ENCODE assay signal across 23 cellular contexts in genomic region chr13:76735641-76736040, GRCh38.
DNase-seq lines count a peak whose midpoint lies in the region; ATAC-seq and TF ChIP-seq lines count a peak whose summit lies in the region.
"Had no signal": no experiment of that assay in that cellular context is flagged by ENCODE, and none has a peak within 500 bp of the region (broad histone marks: within the 10 kb centered on the region; RNA-seq: fewer than 3 reads in every experiment).

No MANE protein-coding gene starts in this region.

- H3K4me1 ChIP-seq in GM23338 (ENCODE audit: insufficient read depth) (no peaks in the 10 kb centered on the region), osteoblast (ENCODE audit: insufficient read depth, low read length) (peaks cover 5% of the 10 kb centered on the region), mammary epithelial cell (ENCODE audit: insufficient read depth, low read length) (no peaks in the 10 kb centered on the region)
- H3K4me1 ChIP-seq: Caco-2, esophagus muscularis mucosa had no signal

- intact Hi-C loops in mammary epithelial cell (cut with micrococcal nuclease) = no loop called here

- H3K36me3 ChIP-seq in GM23338 (ENCODE audit: insufficient read depth) (no peaks in the 10 kb centered on the region), osteoblast (ENCODE audit: insufficient read depth, low read length) (no peaks in the 10 kb centered on the region), mammary epithelial cell (ENCODE audit: insufficient read depth, low read length) (no peaks in the 10 kb centered on the region)
- H3K36me3 ChIP-seq: cardiac muscle cell, esophagus muscularis mucosa had no signal

- H3K27me3 Mint-ChIP-seq in GM23338 (ENCODE audit: insufficient read depth, low read depth, poor library complexity) = no peaks in the 10 kb centered on the region

- H3K4me1 Mint-ChIP-seq in GM23338 = no peaks in the 10 kb centered on the region
- H3K4me1 Mint-ChIP-seq: stimulated activated naive B cell treated with anti-CD40 and anti-IgM and Interleukin-4, amounts not matched to agents 10 μg/mL and 1 μg/mL and 100 μg/mL, for 72 hours had no signal

- H3K4me3 ChIP-seq in GM23338 = no peak overlapping the region
- no peak overlapping the region for H3K4me3 ChIP-seq in osteoblast (ENCODE audit: insufficient read depth, low read length)
- no peak overlapping the region for H3K4me3 ChIP-seq in mammary epithelial cell (replicated peaks in 1 of 3; ENCODE audit: insufficient read depth in 1 of 3, low read depth in 2 of 3, low read length in 3 of 3)
- no peak overlapping the region for H3K4me3 ChIP-seq in coronary artery
- H3K4me3 ChIP-seq: cardiac muscle cell, esophagus muscularis mucosa, mucosa of descending colon had no signal

- H2AFZ ChIP-seq in GM23338 = peak overlapping the region; percentile 29; the same call in 1 of the 2 replicates
- peak overlapping the region; percentile 32 for H2AFZ ChIP-seq in osteoblast (ENCODE audit: low read length)
- no peak overlapping the region for H2AFZ ChIP-seq in mammary epithelial cell (ENCODE audit: low read depth, low read length)

- no peaks in the 10 kb centered on the region for H3K9me3 ChIP-seq in osteoblast (ENCODE audit: low read depth, low read length)
- no peaks in the 10 kb centered on the region for H3K9me3 ChIP-seq in mammary epithelial cell (replicated peaks; ENCODE audit: insufficient read depth, low read length)
- H3K9me3 ChIP-seq: Caco-2, esophagus muscularis mucosa, mucosa of descending colon had no signal

- no peak overlapping the region for H3K4me3 Mint-ChIP-seq in GM23338
- H3K4me3 Mint-ChIP-seq: activated CD8-positive, alpha-beta memory T cell treated with anti-CD3 and anti-CD28 coated beads, Interleukin-2, amount 10 ng/mL, durations not matched to agents 7 days and 5 days; stimulated activated naive B cell treated with anti-CD40 and anti-IgM and Interleukin-4, amounts not matched to agents 10 μg/mL and 1 μg/mL and 100 μg/mL, for 72 hours had no signal

- in situ Hi-C loops in mammary epithelial cell (cut with MboI; ENCODE audit: low sequenced_read_pairs in 2 of 2) = no loop called here

- H3K4me2 ChIP-seq in GM23338 (no peak overlapping the region), osteoblast (ENCODE audit: insufficient read depth, low read length) (no peak overlapping the region), mammary epithelial cell (ENCODE audit: insufficient read depth, low read depth, low read length) (no peak overlapping the region)

- H3K36me3 Mint-ChIP-seq in GM23338 (ENCODE audit: low read depth) = no peaks in the 10 kb centered on the region
- H3K36me3 Mint-ChIP-seq: activated CD8-positive, alpha-beta memory T cell treated with anti-CD3 and anti-CD28 coated beads, Interleukin-2, amount 10 ng/mL, durations not matched to agents 7 days and 5 days; stimulated activated naive B cell treated with anti-CD40 and anti-IgM and Interleukin-4, amounts not matched to agents 10 μg/mL and 1 μg/mL and 100 μg/mL, for 72 hours had no signal

- H3K9me3 Mint-ChIP-seq in GM23338 = no peaks in the 10 kb centered on the region

- H3K27me3 ChIP-seq in GM23338 (ENCODE audit: insufficient read depth) (no peaks in the 10 kb centered on the region), osteoblast (ENCODE audit: insufficient read depth, low read length) (no peaks in the 10 kb centered on the region), mammary epithelial cell (ENCODE audit: insufficient read depth, low read length) (peaks cover 1% of the 10 kb centered on the region)
- H3K27me3 ChIP-seq: cardiac muscle cell, esophagus muscularis mucosa had no signal

- ATAC-seq in GM18867 (IDR thresholded peaks at IDR 0.05; ENCODE audit: unreplicated experiment) (peak; percentile 59), GM23338 (no peak), HG03378 (IDR thresholded peaks at IDR 0.05; ENCODE audit: unreplicated experiment) (peak; percentile 82)
- ATAC-seq: activated CD8-positive, alpha-beta memory T cell treated with anti-CD3 and anti-CD28 coated beads, Interleukin-2, amount 10 ng/mL, durations not matched to agents 7 days and 5 days; left ventricle myocardium superior; mucosa of descending colon; SK-N-SH treated with all-trans-retinoic acid at 6 μM for 48 hours; stimulated activated naive B cell treated with anti-CD40 and anti-IgM and Interleukin-4, amounts not matched to agents 10 μg/mL and 1 μg/mL and 100 μg/mL, for 72 hours had no signal

- TF ChIP-seq CTCF in GM23338 (conservative IDR thresholded peaks at IDR 0.05; ENCODE audit: low read depth in 2 of 2) = no peak
- no peak for TF ChIP-seq CTCF in osteoblast (IDR thresholded peaks at IDR 0.05; ENCODE audit: extremely low read depth, low read depth, low read length)
- no peak for TF ChIP-seq CTCF in mammary epithelial cell (conservative IDR thresholded peaks at IDR 0.05 in 1 of 2, IDR thresholded peaks at IDR 0.05 in 1 of 2; ENCODE audit: extremely low read depth in 1 of 2, insufficient read depth in 1 of 2, low read depth in 1 of 2, low read length in 2 of 2)
- no peak for TF ChIP-seq CTCF in coronary artery (IDR thresholded peaks at IDR 0.05)

- H3K79me2 ChIP-seq in GM23338 (replicated peaks; ENCODE audit: insufficient read depth) = no peaks in the 10 kb centered on the region
- no peaks in the 10 kb centered on the region for H3K79me2 ChIP-seq in osteoblast (ENCODE audit: insufficient read depth, low read length)
- H3K79me2 ChIP-seq in mammary epithelial cell (ENCODE audit: insufficient read depth, low read length) = no peaks in the 10 kb centered on the region

- H3K27ac Mint-ChIP-seq in GM23338 = no peak overlapping the region
- H3K27ac Mint-ChIP-seq: activated CD8-positive, alpha-beta memory T cell treated with anti-CD3 and anti-CD28 coated beads, Interleukin-2, amount 10 ng/mL, durations not matched to agents 7 days and 5 days; stimulated activated naive B cell treated with anti-CD40 and anti-IgM and Interleukin-4, amounts not matched to agents 10 μg/mL and 1 μg/mL and 100 μg/mL, for 72 hours had no signal

- no TSS peak for BruUV-seq in mammary epithelial cell (replicated peaks; lab: Mats Ljungman, UMichigan)

- no peak overlapping the region for H3K9ac ChIP-seq in mammary epithelial cell (ENCODE audit: insufficient read depth, low read length)

- no peak for DNase-seq in GM23338 (ENCODE audit: low spot score)
- DNase-seq in osteoblast (ENCODE audit: insufficient read length, low spot score, missing footprints) = no peak
- no peak for DNase-seq in SHP77 (lab: John Stamatoyannopoulos, UW)
- no peak for DNase-seq in mammary epithelial cell
- no peak for DNase-seq in coronary artery (ENCODE audit: low spot score)
- no peak for DNase-seq in cerebellar nuclear complex (lab: John Stamatoyannopoulos, UW)
- DNase-seq: activated CD4-positive, CD25-positive, alpha-beta regulatory T cell treated with anti-CD3 and anti-CD28 coated beads, Interleukin-2, amount 50 U/mL, for 72 hours; activated CD8-positive, alpha-beta memory T cell treated with anti-CD3 and anti-CD28 coated beads, Interleukin-2, amount 10 ng/mL, durations not matched to agents 7 days and 5 days; amniotic stem cell; Caco-2; effector CD8-positive, alpha-beta T cell; left ventricle myocardium superior; MM.1S; mucosa of descending colon; NCI-H1694 treated with DMSO at 0.1 percent for 48 hours; retina; stimulated activated naive B cell treated with anti-CD40 and anti-IgM and Interleukin-4, amounts not matched to agents 10 μg/mL and 1 μg/mL and 100 μg/mL, for 72 hours; T1000 had no signal

- H3K9me2 ChIP-seq in GM23338 (ENCODE audit: insufficient read depth) = no peaks in the 10 kb centered on the region; the same call in 1 of the 2 replicates

- WGBS in mammary epithelial cell (ENCODE audit: low coverage, missing lambda C conversion rate) = 43% methylated on average over 3 of the region's 3 CpGs

- dilution Hi-C loops in mammary epithelial cell (cut with HindIII; ENCODE audit: low sequenced_read_pairs) = no loop called here

- no peaks in the 10 kb centered on the region for H3F3A ChIP-seq in GM23338 (replicated peaks; ENCODE audit: low read depth)

- H4K20me1 ChIP-seq in GM23338 (replicated peaks; ENCODE audit: insufficient read depth) = no peaks in the 10 kb centered on the region
- no peaks in the 10 kb centered on the region for H4K20me1 ChIP-seq in osteoblast (ENCODE audit: insufficient read depth, low read length)
- no peaks in the 10 kb centered on the region for H4K20me1 ChIP-seq in mammary epithelial cell (ENCODE audit: insufficient read depth, low read length)

- no peak overlapping the region for H3K27ac ChIP-seq in GM23338 (ENCODE audit: low read depth)
- no peak overlapping the region for H3K27ac ChIP-seq in osteoblast (ENCODE audit: low read depth, low read length)
- no peak overlapping the region for H3K27ac ChIP-seq in mammary epithelial cell (ENCODE audit: insufficient read depth, low read depth, low read length)
- no peak overlapping the region for H3K27ac ChIP-seq in coronary artery
- H3K27ac ChIP-seq: cardiac muscle cell, esophagus muscularis mucosa had no signal

- CTCF ChIA-PET in mammary epithelial cell (lab: Charles Lee; ENCODE audit: low non-redundant PET) = no interaction called here
